Comparison of ENCODE assay signal across 38 cellular contexts in genomic region chr2:43806719-43807031, GRCh38. TPM values are rescaled to one million over a fixed set of nuclear protein-coding genes. Genes with fewer than 3 reads are reported as not detected.
"Had no signal": no experiment of that assay in that cellular context is flagged by ENCODE, and none has a peak within 500 bp of the region (broad histone marks: within the 10 kb centered on the region; RNA-seq: fewer than 3 reads in every experiment).

No MANE protein-coding gene starts in this region.

- H3K9me3 Mint-ChIP-seq: activated CD4-positive, alpha-beta memory T cell treated with anti-CD3 and anti-CD28 coated beads for 36 hours; activated naive CD4-positive, alpha-beta T cell treated with anti-CD3 and anti-CD28 coated beads, Interleukin-2, amount 10 ng/mL, durations not matched to agents 7 days and 5 days; activated naive CD4-positive, alpha-beta T cell treated with anti-CD3 and anti-CD28 coated beads, Interleukin-2, amount 50 U/mL, for 72 hours; activated naive CD8-positive, alpha-beta T cell treated with anti-CD3 and anti-CD28 coated beads, Interleukin-2, amount 10 ng/mL, durations not matched to agents 7 days and 5 days; activated T-cell treated with anti-CD3 and anti-CD28 coated beads, Interleukin-2, amount 50 U/mL, for 72 hours; effector memory CD8-positive, alpha-beta T cell; WTC11 had no signal

- FAIRE-seq: colon, endometrium, endothelial cell of umbilical vein had no signal

- ATAC-seq: activated CD8-positive, alpha-beta memory T cell treated with anti-CD3 and anti-CD28 coated beads, Interleukin-2, amount 10 ng/mL, durations not matched to agents 7 days and 5 days; activated CD8-positive, alpha-beta T cell treated with anti-CD3 and anti-CD28 coated beads, Interleukin-2, amount 10 ng/mL, durations not matched to agents 7 days and 5 days; activated naive CD4-positive, alpha-beta T cell treated with anti-CD3 and anti-CD28 coated beads, Interleukin-2, amount 50 U/mL, for 72 hours; activated T-cell treated with anti-CD3 and anti-CD28 coated beads, Interleukin-2, amount 50 U/mL, for 72 hours; body of pancreas; effector memory CD8-positive, alpha-beta T cell; gastroesophageal sphincter; heart right ventricle; WTC11 had no signal

- H3K27me3 ChIP-seq: body of pancreas, esophagus squamous epithelium, gastroesophageal sphincter, heart right ventricle had no signal

- H3K27ac Mint-ChIP-seq: activated CD4-positive, alpha-beta memory T cell treated with anti-CD3 and anti-CD28 coated beads for 36 hours; activated CD8-positive, alpha-beta memory T cell treated with anti-CD3 and anti-CD28 coated beads, Interleukin-2, amount 10 ng/mL, durations not matched to agents 7 days and 5 days; activated CD8-positive, alpha-beta T cell treated with anti-CD3 and anti-CD28 coated beads, Interleukin-2, amount 10 ng/mL, durations not matched to agents 7 days and 5 days; activated naive CD4-positive, alpha-beta T cell treated with anti-CD3 and anti-CD28 coated beads, Interleukin-2, amount 10 ng/mL, durations not matched to agents 7 days and 5 days; activated naive CD4-positive, alpha-beta T cell treated with anti-CD3 and anti-CD28 coated beads, Interleukin-2, amount 50 U/mL, for 72 hours; activated naive CD8-positive, alpha-beta T cell treated with anti-CD3 and anti-CD28 coated beads, Interleukin-2, amount 10 ng/mL, durations not matched to agents 7 days and 5 days; activated T-cell treated with anti-CD3 and anti-CD28 coated beads, Interleukin-2, amount 50 U/mL, for 72 hours; effector memory CD8-positive, alpha-beta T cell; WTC11 had no signal

- H3K4me3 ChIP-seq: body of pancreas, esophagus squamous epithelium, gastroesophageal sphincter, heart right ventricle had no signal

- H3K9me3 ChIP-seq: body of pancreas, esophagus squamous epithelium, gastroesophageal sphincter, heart right ventricle had no signal

- H3K27ac ChIP-seq: body of pancreas, epithelial cell of prostate, esophagus squamous epithelium, gastroesophageal sphincter, heart right ventricle had no signal

- H3K4me1 Mint-ChIP-seq: activated CD8-positive, alpha-beta memory T cell treated with anti-CD3 and anti-CD28 coated beads, Interleukin-2, amount 10 ng/mL, durations not matched to agents 7 days and 5 days; activated naive CD4-positive, alpha-beta T cell treated with anti-CD3 and anti-CD28 coated beads, Interleukin-2, amount 10 ng/mL, durations not matched to agents 7 days and 5 days; activated naive CD8-positive, alpha-beta T cell treated with anti-CD3 and anti-CD28 coated beads, Interleukin-2, amount 10 ng/mL, durations not matched to agents 7 days and 5 days; WTC11 had no signal

- H3K4me1 ChIP-seq: esophagus squamous epithelium, gastroesophageal sphincter, heart right ventricle had no signal

- H3K4me3 Mint-ChIP-seq: activated CD4-positive, alpha-beta memory T cell treated with anti-CD3 and anti-CD28 coated beads for 36 hours; activated CD8-positive, alpha-beta memory T cell treated with anti-CD3 and anti-CD28 coated beads, Interleukin-2, amount 10 ng/mL, durations not matched to agents 7 days and 5 days; activated CD8-positive, alpha-beta T cell treated with anti-CD3 and anti-CD28 coated beads, Interleukin-2, amount 10 ng/mL, durations not matched to agents 7 days and 5 days; activated naive CD4-positive, alpha-beta T cell treated with anti-CD3 and anti-CD28 coated beads, Interleukin-2, amount 10 ng/mL, durations not matched to agents 7 days and 5 days; activated naive CD8-positive, alpha-beta T cell treated with anti-CD3 and anti-CD28 coated beads, Interleukin-2, amount 10 ng/mL, durations not matched to agents 7 days and 5 days; activated T-cell treated with anti-CD3 and anti-CD28 coated beads, Interleukin-2, amount 50 U/mL, for 72 hours; effector memory CD8-positive, alpha-beta T cell; WTC11 had no signal

- DNase-seq: activated CD4-positive, alpha-beta memory T cell treated with anti-CD3 and anti-CD28 coated beads for 36 hours; activated CD4-positive, alpha-beta T cell treated with anti-CD3 and anti-CD28 coated beads for 1 hour; activated CD4-positive, alpha-beta T cell treated with anti-CD3 and anti-CD28 coated beads for 4 hours; activated CD4-positive, alpha-beta T cell treated with anti-CD3 and anti-CD28 coated beads, Interleukin-2, amount 50 U/mL, for 1 hour; activated CD8-positive, alpha-beta memory T cell treated with anti-CD3 and anti-CD28 coated beads, Interleukin-2, amount 10 ng/mL, durations not matched to agents 7 days and 5 days; activated CD8-positive, alpha-beta memory T cell treated with anti-CD3 and anti-CD28 coated beads, Interleukin-2, amount 50 U/mL, for 4 hours; activated CD8-positive, alpha-beta T cell treated with anti-CD3 and anti-CD28 coated beads, Interleukin-2, amount 10 ng/mL, durations not matched to agents 7 days and 5 days; activated gamma-delta T cell; activated naive CD4-positive, alpha-beta T cell; activated naive CD4-positive, alpha-beta T cell treated with anti-CD3 and anti-CD28 coated beads, Interleukin-2, amount 10 ng/mL, durations not matched to agents 7 days and 5 days; activated naive CD8-positive, alpha-beta T cell treated with anti-CD3 and anti-CD28 coated beads, Interleukin-2, amount 10 ng/mL, durations not matched to agents 7 days and 5 days; activated T-cell treated with anti-CD3 and anti-CD28 coated beads, Interleukin-2, amount 50 U/mL, for 1 hour; activated T-cell treated with anti-CD3 and anti-CD28 coated beads, Interleukin-2, amount 50 U/mL, for 72 hours; anterior cingulate cortex; body of pancreas; caudate nucleus; cortex of kidney; dermis blood vessel endothelial cell; effector CD4-positive, alpha-beta T cell; effector memory CD8-positive, alpha-beta T cell; esophagus squamous epithelium; foreskin melanocyte; heart right ventricle; T-helper 2 cell had no signal

- H3K27me3 Mint-ChIP-seq: activated CD4-positive, alpha-beta memory T cell treated with anti-CD3 and anti-CD28 coated beads for 36 hours; activated CD8-positive, alpha-beta memory T cell treated with anti-CD3 and anti-CD28 coated beads, Interleukin-2, amount 10 ng/mL, durations not matched to agents 7 days and 5 days; activated naive CD8-positive, alpha-beta T cell treated with anti-CD3 and anti-CD28 coated beads, Interleukin-2, amount 10 ng/mL, durations not matched to agents 7 days and 5 days; effector memory CD8-positive, alpha-beta T cell had no signal

- H3K36me3 Mint-ChIP-seq: activated CD8-positive, alpha-beta memory T cell treated with anti-CD3 and anti-CD28 coated beads, Interleukin-2, amount 10 ng/mL, durations not matched to agents 7 days and 5 days; activated naive CD4-positive, alpha-beta T cell treated with anti-CD3 and anti-CD28 coated beads, Interleukin-2, amount 10 ng/mL, durations not matched to agents 7 days and 5 days; activated naive CD4-positive, alpha-beta T cell treated with anti-CD3 and anti-CD28 coated beads, Interleukin-2, amount 50 U/mL, for 72 hours; activated naive CD8-positive, alpha-beta T cell treated with anti-CD3 and anti-CD28 coated beads, Interleukin-2, amount 10 ng/mL, durations not matched to agents 7 days and 5 days; WTC11 had no signal

RNA-seq across cellular contexts. Expression of gene ABCG5, which starts 32.0 kb away (rescaled TPM):
- total RNA-seq: activated CD4-positive, alpha-beta memory T cell treated with anti-CD3 and anti-CD28 coated beads for 36 hours; activated CD8-positive, alpha-beta memory T cell treated with anti-CD3 and anti-CD28 coated beads for 36 hours; activated CD8-positive, alpha-beta memory T cell treated with anti-CD3 and anti-CD28 coated beads, Interleukin-2, amount 10 ng/mL, durations not matched to agents 7 days and 5 days; activated CD8-positive, alpha-beta T cell treated with anti-CD3 and anti-CD28 coated beads, Interleukin-2, amount 10 ng/mL, durations not matched to agents 7 days and 5 days; activated naive CD4-positive, alpha-beta T cell treated with anti-CD3 and anti-CD28 coated beads, Interleukin-2, amount 50 U/mL, for 72 hours; activated naive CD8-positive, alpha-beta T cell treated with anti-CD3 and anti-CD28 coated beads, Interleukin-2, amount 10 ng/mL, durations not matched to agents 7 days and 5 days; activated T-cell treated with anti-CD3 and anti-CD28 coated beads, Interleukin-2, amount 50 U/mL, for 72 hours; body of pancreas; chondrocyte; dermis blood vessel endothelial cell; endothelial cell of umbilical vein; esophagus squamous epithelium; fibroblast of lung; fibroblast of villous mesenchyme; gastroesophageal sphincter; glomerular endothelial cell; T-helper 1 cell treated with Interleukin-12 subunit alpha and Interleukin-12 subunit beta and Interleukin-4 antibody, amounts not matched to agents 30 ng/mL and 1 ng/mL, for 36 hours; WTC11 had no signal
- polyA plus RNA-seq: endothelial cell of umbilical vein, fibroblast of lung, heart right ventricle had no signal

RNA-seq across cellular contexts. Expression of gene ABCG8, which starts 32.1 kb away (rescaled TPM):
- total RNA-seq: activated CD4-positive, alpha-beta memory T cell treated with anti-CD3 and anti-CD28 coated beads for 36 hours; activated CD8-positive, alpha-beta memory T cell treated with anti-CD3 and anti-CD28 coated beads for 36 hours; activated CD8-positive, alpha-beta memory T cell treated with anti-CD3 and anti-CD28 coated beads, Interleukin-2, amount 10 ng/mL, durations not matched to agents 7 days and 5 days; activated CD8-positive, alpha-beta T cell treated with anti-CD3 and anti-CD28 coated beads, Interleukin-2, amount 10 ng/mL, durations not matched to agents 7 days and 5 days; activated naive CD4-positive, alpha-beta T cell treated with anti-CD3 and anti-CD28 coated beads, Interleukin-2, amount 50 U/mL, for 72 hours; activated naive CD8-positive, alpha-beta T cell treated with anti-CD3 and anti-CD28 coated beads, Interleukin-2, amount 10 ng/mL, durations not matched to agents 7 days and 5 days; activated T-cell treated with anti-CD3 and anti-CD28 coated beads, Interleukin-2, amount 50 U/mL, for 72 hours; body of pancreas; chondrocyte; dermis blood vessel endothelial cell; endothelial cell of umbilical vein; esophagus squamous epithelium; fibroblast of lung; fibroblast of villous mesenchyme; glomerular endothelial cell; T-helper 1 cell treated with Interleukin-12 subunit alpha and Interleukin-12 subunit beta and Interleukin-4 antibody, amounts not matched to agents 30 ng/mL and 1 ng/mL, for 36 hours; WTC11 had no signal
- polyA plus RNA-seq: endothelial cell of umbilical vein, esophagus, fibroblast of lung had no signal
